Comparison of ENCODE assay signal across 7 cellular contexts in the genomic region with DNA sequence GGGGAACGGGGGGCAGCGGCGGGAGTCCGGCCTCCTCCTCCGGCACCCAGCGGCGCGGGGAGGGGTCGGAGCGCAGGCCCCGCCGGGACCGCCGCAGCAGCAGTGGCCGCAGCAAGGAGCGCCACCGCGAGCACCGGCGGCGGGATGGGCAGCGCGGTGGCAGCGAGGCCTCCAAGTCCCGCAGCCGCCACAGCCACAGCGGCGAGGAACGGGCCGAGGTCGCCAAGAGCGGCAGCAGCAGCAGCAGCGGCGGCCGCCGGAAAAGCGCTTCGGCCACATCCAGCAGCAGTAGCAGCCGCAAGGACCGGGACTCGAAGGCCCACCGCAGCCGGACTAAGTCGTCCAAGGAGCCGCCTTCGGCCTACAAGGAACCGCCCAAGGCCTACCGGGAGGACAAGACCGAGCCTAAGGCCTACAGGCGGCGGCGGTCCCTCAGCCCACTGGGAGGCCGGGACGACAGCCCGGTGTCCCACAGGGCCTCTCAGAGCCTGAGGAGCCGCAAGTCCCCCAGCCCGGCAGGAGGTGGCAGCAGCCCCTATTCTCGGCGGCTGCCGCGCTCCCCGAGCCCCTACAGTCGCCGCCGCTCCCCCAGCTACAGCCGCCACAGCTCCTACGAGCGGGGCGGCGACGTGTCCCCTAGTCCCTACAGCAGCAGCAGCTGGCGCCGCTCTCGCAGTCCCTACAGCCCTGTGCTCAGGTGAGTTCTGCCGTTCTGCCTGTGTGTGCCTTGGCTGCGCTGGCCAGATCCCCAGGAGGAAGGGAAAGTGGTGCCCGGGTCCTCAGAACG. TPM values are rescaled to one million over a fixed set of nuclear protein-coding genes. Genes with fewer than 3 reads are reported as not detected.
DNase-seq lines count a peak whose midpoint lies in the region; ATAC-seq, FAIRE-seq and TF ChIP-seq lines count a peak whose summit lies in the region.

No MANE protein-coding gene starts in this region.

- H3K4me3 Mint-ChIP-seq in chondrocyte (ENCODE audit: unreplicated experiment) = peak overlapping the region; percentile 98

- peaks cover 7% of the 10 kb centered on the region for H3K36me3 Mint-ChIP-seq in chondrocyte (ENCODE audit: low read depth)

- H3K27ac Mint-ChIP-seq in chondrocyte (ENCODE audit: unreplicated experiment) = peak overlapping the region; percentile 99

- no peak for TF ChIP-seq POLR2A in GM12891 (IDR thresholded peaks at IDR 0.05; ENCODE audit: low read depth, low read length)

- intact Hi-C loops in left colon (cut with DNase I, micrococcal nuclease) = no loop called here

- DNase-seq in GM12891 (ENCODE audit: insufficient read length, low spot score) (peak; percentile 43), NCI-H146 (lab: John Stamatoyannopoulos, UW) (peak; percentile 67), chondrocyte (ENCODE audit: low spot score) (peak; percentile 92), left colon (peak; percentile 65 to 72)
- peak; percentile 57 for DNase-seq in activated CD4-positive, alpha-beta T cell treated with anti-CD3 and anti-CD28 coated beads for 1 hour
- peak; percentile 66 to 68 for DNase-seq in stimulated activated CD4-positive, alpha-beta T cell treated with anti-CD3 and anti-CD28 coated beads, Interleukin-2, amount 100 ng/mL, for 24 hours

- TF ChIP-seq CTCF in chondrocyte (IDR thresholded peaks at IDR 0.05) = peak; percentile 75

- no peaks in the 10 kb centered on the region for H3K9me3 Mint-ChIP-seq in chondrocyte (ENCODE audit: low read depth)

- no peaks in the 10 kb centered on the region for H3K27me3 Mint-ChIP-seq in chondrocyte (ENCODE audit: low read depth)

- FAIRE-seq in GM12891 (lab: Jason Lieb, UNC) = peak; percentile 68

- ATAC-seq in HG02571 (IDR thresholded peaks at IDR 0.05; ENCODE audit: unreplicated experiment) (peak; percentile 23), left colon (peak; percentile 19)

- H3K4me1 Mint-ChIP-seq in chondrocyte (ENCODE audit: low read depth) = peaks cover 46% of the 10 kb centered on the region

TF ChIP-seq in GM12891, 5 proteins besides CTCF, POLR2A, EP300 and RAD21:
- TF ChIP-seq POU2F2 (IDR thresholded peaks at IDR 0.05; ENCODE audit: low read depth, low read length) (no peak), PAX5 (IDR thresholded peaks at IDR 0.05; ENCODE audit: insufficient read depth, low read length, severe bottlenecking) (no peak), POLR2AphosphoS5 (IDR thresholded peaks at IDR 0.05; ENCODE audit: low read depth, low read length) (no peak), TAF1 (IDR thresholded peaks at IDR 0.05; ENCODE audit: low read depth, low read length) (no peak), SPI1 (IDR thresholded peaks at IDR 0.05; ENCODE audit: low read depth, low read length) (no peak)

RNA-seq across cellular contexts. Expression of a gene that starts 1.3 kb away (rescaled TPM):
- polyA plus RNA-seq in GM12891 (2012; ENCODE audit: low read depth, missing spikeins) = 14.7 TPM
- total RNA-seq in chondrocyte = 55.8 to 66.6 TPM (median 58.8 TPM) in 3 replicates
- 10 to 100 TPM; 48.9 to 50.9 TPM for total RNA-seq in left colon

Comparison
In these comparisons a context has a peak if more than half of its experiments do, and no peak if none do; other contexts are left out.
1. Peak in every context shown above with its lines: DNase-seq and ATAC-seq.